35 cellular contexts compared by ENCODE assay signal in genomic region chr2:61736982-61737381, GRCh38.
"Had no signal": no experiment of that assay in that cellular context is flagged by ENCODE, and none has a peak within 500 bp of the region (broad histone marks: within the 10 kb centered on the region; RNA-seq: fewer than 3 reads in every experiment).

No MANE protein-coding gene starts in this region.

- H3K27ac Mint-ChIP-seq: activated B cell treated with CpG ODN at 0.5 μM for 24 hours; activated CD4-positive, alpha-beta memory T cell treated with anti-CD3 and anti-CD28 coated beads, Interleukin-2, amount 10 ng/mL, durations not matched to agents 7 days and 5 days; activated CD4-positive, alpha-beta T cell treated with anti-CD3 and anti-CD28 coated beads, Interleukin-2, amount 10 ng/mL, durations not matched to agents 24 days and 14 days; activated CD8-positive, alpha-beta memory T cell treated with anti-CD3 and anti-CD28 coated beads, Interleukin-2, amount 10 ng/mL, durations not matched to agents 7 days and 5 days; activated CD8-positive, alpha-beta T cell treated with anti-CD3 and anti-CD28 coated beads, Interleukin-2, amount 10 ng/mL, durations not matched to agents 7 days and 5 days; activated naive CD4-positive, alpha-beta T cell treated with anti-CD3 and anti-CD28 coated beads, Interleukin-2, amount 10 ng/mL, durations not matched to agents 7 days and 5 days; activated naive CD4-positive, alpha-beta T cell treated with anti-CD3 and anti-CD28 coated beads, Interleukin-2, amount 50 U/mL, for 24 hours; activated naive CD8-positive, alpha-beta T cell; activated naive CD8-positive, alpha-beta T cell treated with anti-CD3 and anti-CD28 coated beads, Interleukin-2, amount 10 ng/mL, durations not matched to agents 7 days and 5 days; activated naive CD8-positive, alpha-beta T cell treated with anti-CD3 and anti-CD28 coated beads, Interleukin-2, amount 50 U/mL, for 24 hours; activated T-cell treated with anti-CD3 and anti-CD28 coated beads, Interleukin-2, amount 50 U/mL, for 24 hours; activated T-helper 2 cell treated with anti-CD3 and anti-CD28 coated beads, Interferon-gamma antibody, Interleukin-2, Interleukin-4, amounts not matched to agents 10 μg/mL and 5 μg/mL and 100 μg/mL, durations not matched to agents 14 hours and 24 hours and 36 hours; brain; T-helper 1 cell treated with Interleukin-12 subunit alpha and Interleukin-12 subunit beta and Interleukin-4 antibody, amounts not matched to agents 30 μg/mL and 1 μg/mL, for 36 hours; T-helper 2 cell treated with Interferon-gamma antibody and Interleukin-4, amounts not matched to agents 5 μg/mL and 100 μg/mL, for 36 hours had no signal

- H3K27me3 Mint-ChIP-seq: activated naive CD4-positive, alpha-beta T cell treated with anti-CD3 and anti-CD28 coated beads, Interleukin-2, amount 50 U/mL, for 24 hours; activated naive CD8-positive, alpha-beta T cell; activated naive CD8-positive, alpha-beta T cell treated with anti-CD3 and anti-CD28 coated beads, Interleukin-2, amount 50 U/mL, for 24 hours; brain; central memory CD8-positive, alpha-beta T cell had no signal

- H3K4me3 Mint-ChIP-seq: activated B cell treated with CpG ODN at 0.5 μM for 24 hours; activated CD4-positive, alpha-beta memory T cell treated with anti-CD3 and anti-CD28 coated beads, Interleukin-2, amount 10 ng/mL, durations not matched to agents 7 days and 5 days; activated CD4-positive, alpha-beta T cell treated with anti-CD3 and anti-CD28 coated beads, Interleukin-2, amount 10 ng/mL, durations not matched to agents 24 days and 14 days; activated CD8-positive, alpha-beta memory T cell treated with anti-CD3 and anti-CD28 coated beads, Interleukin-2, amount 10 ng/mL, durations not matched to agents 7 days and 5 days; activated CD8-positive, alpha-beta T cell treated with anti-CD3 and anti-CD28 coated beads, Interleukin-2, amount 10 ng/mL, durations not matched to agents 7 days and 5 days; activated naive CD4-positive, alpha-beta T cell treated with anti-CD3 and anti-CD28 coated beads, Interleukin-2, amount 10 ng/mL, durations not matched to agents 7 days and 5 days; activated naive CD4-positive, alpha-beta T cell treated with anti-CD3 and anti-CD28 coated beads, Interleukin-2, amount 50 U/mL, for 24 hours; activated naive CD8-positive, alpha-beta T cell; activated naive CD8-positive, alpha-beta T cell treated with anti-CD3 and anti-CD28 coated beads, Interleukin-2, amount 10 ng/mL, durations not matched to agents 7 days and 5 days; activated naive CD8-positive, alpha-beta T cell treated with anti-CD3 and anti-CD28 coated beads, Interleukin-2, amount 50 U/mL, for 24 hours; activated T-cell treated with anti-CD3 and anti-CD28 coated beads, Interleukin-2, amount 50 U/mL, for 24 hours; brain; central memory CD8-positive, alpha-beta T cell; T-helper 1 cell treated with Interleukin-12 subunit alpha and Interleukin-12 subunit beta and Interleukin-4 antibody, amounts not matched to agents 30 μg/mL and 1 μg/mL, for 36 hours; T-helper 2 cell treated with Interferon-gamma antibody and Interleukin-4, amounts not matched to agents 5 μg/mL and 100 μg/mL, for 36 hours had no signal

- H3K4me1 Mint-ChIP-seq: activated B cell treated with CpG ODN at 0.5 μM for 24 hours; activated CD4-positive, alpha-beta memory T cell treated with anti-CD3 and anti-CD28 coated beads, Interleukin-2, amount 10 ng/mL, durations not matched to agents 7 days and 5 days; activated CD4-positive, alpha-beta T cell treated with anti-CD3 and anti-CD28 coated beads, Interleukin-2, amount 10 ng/mL, durations not matched to agents 24 days and 14 days; activated CD8-positive, alpha-beta memory T cell treated with anti-CD3 and anti-CD28 coated beads, Interleukin-2, amount 10 ng/mL, durations not matched to agents 7 days and 5 days; activated naive CD4-positive, alpha-beta T cell treated with anti-CD3 and anti-CD28 coated beads, Interleukin-2, amount 10 ng/mL, durations not matched to agents 7 days and 5 days; activated naive CD4-positive, alpha-beta T cell treated with anti-CD3 and anti-CD28 coated beads, Interleukin-2, amount 50 U/mL, for 24 hours; activated naive CD8-positive, alpha-beta T cell treated with anti-CD3 and anti-CD28 coated beads, Interleukin-2, amount 10 ng/mL, durations not matched to agents 7 days and 5 days; activated naive CD8-positive, alpha-beta T cell treated with anti-CD3 and anti-CD28 coated beads, Interleukin-2, amount 50 U/mL, for 24 hours; brain; central memory CD8-positive, alpha-beta T cell had no signal

- H3K27ac ChIP-seq: ascending aorta, cardiac muscle cell, VCaP had no signal

- ATAC-seq: activated CD8-positive, alpha-beta memory T cell treated with anti-CD3 and anti-CD28 coated beads, Interleukin-2, amount 10 ng/mL, durations not matched to agents 7 days and 5 days; activated CD8-positive, alpha-beta T cell treated with anti-CD3 and anti-CD28 coated beads, Interleukin-2, amount 10 ng/mL, durations not matched to agents 7 days and 5 days; activated naive CD8-positive, alpha-beta T cell treated with anti-CD3 and anti-CD28 coated beads, Interleukin-2, amount 50 U/mL, for 24 hours had no signal

- H3K36me3 ChIP-seq: ascending aorta, cardiac muscle cell had no signal

- H3K4me1 ChIP-seq: ascending aorta had no signal

- H3K27me3 ChIP-seq: ascending aorta, cardiac muscle cell had no signal

- H3K36me3 Mint-ChIP-seq: activated CD8-positive, alpha-beta memory T cell treated with anti-CD3 and anti-CD28 coated beads, Interleukin-2, amount 10 ng/mL, durations not matched to agents 7 days and 5 days; activated naive CD4-positive, alpha-beta T cell treated with anti-CD3 and anti-CD28 coated beads, Interleukin-2, amount 10 ng/mL, durations not matched to agents 7 days and 5 days; activated naive CD4-positive, alpha-beta T cell treated with anti-CD3 and anti-CD28 coated beads, Interleukin-2, amount 50 U/mL, for 24 hours; activated naive CD8-positive, alpha-beta T cell; activated naive CD8-positive, alpha-beta T cell treated with anti-CD3 and anti-CD28 coated beads, Interleukin-2, amount 10 ng/mL, durations not matched to agents 7 days and 5 days; brain had no signal

- H3K4me3 ChIP-seq: ascending aorta, cardiac muscle cell had no signal

- DNase-seq: activated B cell treated with CpG ODN at 0.5 μM for 24 hours; activated CD4-positive, alpha-beta memory T cell treated with anti-CD3 and anti-CD28 coated beads, Interleukin-2, amount 10 ng/mL, durations not matched to agents 7 days and 5 days; activated CD4-positive, alpha-beta T cell treated with anti-CD3 and anti-CD28 coated beads for 4 hours; activated CD4-positive, alpha-beta T cell treated with anti-CD3 and anti-CD28 coated beads, Interleukin-2, amount 10 ng/mL, durations not matched to agents 24 days and 14 days; activated CD4-positive, alpha-beta T cell treated with anti-CD3 and anti-CD28 coated beads, Interleukin-2, amount 50 U/mL, for 48 hours; activated CD4-positive, CD25-positive, alpha-beta regulatory T cell treated with anti-CD3 and anti-CD28 coated beads, Interleukin-2, amount 50 U/mL, for 72 hours; activated CD8-positive, alpha-beta memory T cell treated with anti-CD3 and anti-CD28 coated beads for 24 hours; activated CD8-positive, alpha-beta memory T cell treated with anti-CD3 and anti-CD28 coated beads, Interleukin-2, amount 10 ng/mL, durations not matched to agents 7 days and 5 days; activated CD8-positive, alpha-beta memory T cell treated with anti-CD3 and anti-CD28 coated beads, Interleukin-2, amount 50 U/mL, for 48 hours; activated CD8-positive, alpha-beta T cell treated with anti-CD3 and anti-CD28 coated beads, Interleukin-2, amount 10 ng/mL, durations not matched to agents 7 days and 5 days; activated effector memory CD4-positive, alpha-beta T cell treated with Interleukin-2 at 50 U/mL for 16 hours; activated gamma-delta T cell; activated naive CD4-positive, alpha-beta T cell treated with anti-CD3 and anti-CD28 coated beads, Interleukin-2, amount 10 ng/mL, durations not matched to agents 7 days and 5 days; activated naive CD4-positive, alpha-beta T cell treated with Interleukin-2 at 50 U/mL for 16 hours; activated naive CD8-positive, alpha-beta T cell treated with anti-CD3 and anti-CD28 coated beads, Interleukin-2, amount 10 ng/mL, durations not matched to agents 7 days and 5 days; activated naive CD8-positive, alpha-beta T cell treated with anti-CD3 and anti-CD28 coated beads, Interleukin-2, amount 50 U/mL, for 24 hours; activated T-cell treated with anti-CD3 and anti-CD28 coated beads, Interleukin-2, amount 50 U/mL, for 24 hours; activated T-cell treated with anti-CD3 and anti-CD28 coated beads, Interleukin-2, amount 50 U/mL, for 48 hours; amygdala; anterior cingulate cortex; caudate nucleus; cerebellar nuclear complex; T-helper 1 cell; T-helper 2 cell; T-helper 9 cell had no signal

- H3K9me3 Mint-ChIP-seq: activated B cell treated with CpG ODN at 0.5 μM for 24 hours; activated CD4-positive, alpha-beta memory T cell treated with anti-CD3 and anti-CD28 coated beads, Interleukin-2, amount 10 ng/mL, durations not matched to agents 7 days and 5 days; activated CD4-positive, alpha-beta T cell treated with anti-CD3 and anti-CD28 coated beads, Interleukin-2, amount 10 ng/mL, durations not matched to agents 24 days and 14 days; activated naive CD4-positive, alpha-beta T cell treated with anti-CD3 and anti-CD28 coated beads, Interleukin-2, amount 10 ng/mL, durations not matched to agents 7 days and 5 days; activated naive CD4-positive, alpha-beta T cell treated with anti-CD3 and anti-CD28 coated beads, Interleukin-2, amount 50 U/mL, for 24 hours; activated naive CD8-positive, alpha-beta T cell treated with anti-CD3 and anti-CD28 coated beads, Interleukin-2, amount 10 ng/mL, durations not matched to agents 7 days and 5 days; activated naive CD8-positive, alpha-beta T cell treated with anti-CD3 and anti-CD28 coated beads, Interleukin-2, amount 50 U/mL, for 24 hours; activated T-cell treated with anti-CD3 and anti-CD28 coated beads, Interleukin-2, amount 50 U/mL, for 24 hours; activated T-helper 2 cell treated with anti-CD3 and anti-CD28 coated beads, Interferon-gamma antibody, Interleukin-2, Interleukin-4, amounts not matched to agents 10 μg/mL and 5 μg/mL and 100 μg/mL, durations not matched to agents 14 hours and 24 hours and 36 hours; brain; central memory CD8-positive, alpha-beta T cell; T-helper 1 cell treated with Interleukin-12 subunit alpha and Interleukin-12 subunit beta and Interleukin-4 antibody, amounts not matched to agents 30 μg/mL and 1 μg/mL, for 36 hours; T-helper 2 cell treated with Interferon-gamma antibody and Interleukin-4, amounts not matched to agents 5 μg/mL and 100 μg/mL, for 36 hours had no signal
